In genomic region chr2:197359859-197360258, GRCh38 we compare ENCODE assay signal across 1 cellular context.
TF ChIP-seq lines count a peak whose summit lies in the region.

No MANE protein-coding gene starts in this region.

TF ChIP-seq in WTC11, 78 proteins besides CTCF, POLR2A, EP300 and RAD21:
- TF ChIP-seq CREB1 (CRISPR knock-in tag; IDR thresholded peaks at IDR 0.05) (no peak), GTF2I (CRISPR knock-in tag; conservative IDR thresholded peaks at IDR 0.05) (no peak), EMX1 (CRISPR knock-in tag; IDR thresholded peaks at IDR 0.05) (no peak), GRHL2 (CRISPR knock-in tag; IDR thresholded peaks at IDR 0.05; ENCODE audit: insufficient replicate concordance, severe bottlenecking) (no peak), KAT7 (CRISPR knock-in tag; IDR thresholded peaks at IDR 0.05; ENCODE audit: borderline replicate concordance) (no peak), SP1 (CRISPR knock-in tag; conservative IDR thresholded peaks at IDR 0.05) (no peak), MYBL2 (CRISPR knock-in tag; IDR thresholded peaks at IDR 0.05) (no peak), ATF6 (CRISPR knock-in tag; IDR thresholded peaks at IDR 0.05) (no peak), ZNF671 (CRISPR knock-in tag; IDR thresholded peaks at IDR 0.05) (no peak), FOXJ3 (CRISPR knock-in tag; IDR thresholded peaks at IDR 0.05; ENCODE audit: borderline replicate concordance) (no peak), TCF7 (CRISPR knock-in tag; IDR thresholded peaks at IDR 0.05; ENCODE audit: low read depth) (no peak), ZNF532 (CRISPR knock-in tag; IDR thresholded peaks at IDR 0.05; ENCODE audit: borderline replicate concordance) (no peak), JUN (CRISPR knock-in tag; IDR thresholded peaks at IDR 0.05) (no peak), NR3C1 (CRISPR knock-in tag; conservative IDR thresholded peaks at IDR 0.05; ENCODE audit: low read depth) (no peak), FOXP1 (CRISPR knock-in tag; IDR thresholded peaks at IDR 0.05; ENCODE audit: borderline replicate concordance) (no peak), SOX15 (CRISPR knock-in tag; IDR thresholded peaks at IDR 0.05) (no peak)
TF ChIP-seq in WTC11: peak in this region for 0.
